8 cellular contexts compared by ENCODE assay signal in the genomic region with DNA sequence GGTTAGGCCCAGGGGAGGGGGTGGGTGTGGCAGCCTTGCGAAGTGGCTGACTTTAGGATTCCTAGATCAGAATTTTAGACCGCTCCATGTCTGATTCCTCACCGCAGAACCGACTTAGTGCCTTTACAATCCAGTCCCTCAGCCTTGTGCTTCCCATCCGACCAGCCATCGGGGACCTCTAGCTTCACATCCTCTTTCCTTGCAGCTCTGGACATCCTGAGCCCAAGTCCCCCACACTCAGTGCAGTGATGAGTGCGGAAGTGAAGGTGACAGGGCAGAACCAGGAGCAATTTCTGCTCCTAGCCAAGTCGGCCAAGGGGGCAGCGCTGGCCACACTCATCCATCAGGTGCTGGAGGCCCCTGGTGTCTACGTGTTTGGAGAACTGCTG. TPM values are rescaled to one million over a fixed set of nuclear protein-coding genes. Genes with fewer than 3 reads are reported as not detected.
DNase-seq lines count a peak whose midpoint lies in the region; TF ChIP-seq lines count a peak whose summit lies in the region.

No MANE protein-coding gene starts in this region.

- H3K27ac ChIP-seq in CD8-positive, alpha-beta memory T cell (ENCODE audit: low read depth, low read length), result peak overlapping the region; percentile 67
- H3K27ac ChIP-seq in WERI-Rb-1 (peak overlapping the region; percentile 78), fibroblast of lung (ENCODE audit: insufficient read depth, low read length) (peak overlapping the region; percentile 95), neuronal stem cell (replicated peaks; ENCODE audit: low read length) (peak overlapping the region; percentile 82)

- H4K91ac ChIP-seq in neuronal stem cell (ENCODE audit: low read depth, low read length, poor library complexity), result no peak overlapping the region

- peaks cover under 1% of the 10 kb centered on the region for H3K79me1 ChIP-seq in neuronal stem cell (ENCODE audit: low read depth, low read length)

- TF ChIP-seq CTCF in GM20000 (IDR thresholded peaks at IDR 0.05; ENCODE audit: extremely low read depth, missing control alignments), result no peak
- no peak for TF ChIP-seq CTCF in WERI-Rb-1 (IDR thresholded peaks at IDR 0.05; ENCODE audit: low read depth, low read length)
- TF ChIP-seq CTCF in fibroblast of lung (conservative IDR thresholded peaks at IDR 0.05 in 1 of 2, IDR thresholded peaks at IDR 0.05 in 1 of 2; ENCODE audit: low read depth in 1 of 2, low read length in 2 of 2), result no peak

- POLR2A ChIA-PET in CD8-positive, alpha-beta memory T cell (lab: Charles Lee), result interaction anchor here (0.7 to 2.7 kb wide), 17 partner anchors 10 to 219 kb away, joined by 3 to 92 read pairs (median 4); a partner anchor contains a TSS

- no peak overlapping the region for H2BK15ac ChIP-seq in neuronal stem cell (ENCODE audit: low read length)

- DNase-seq in CD8-positive, alpha-beta memory T cell, result peak in 1 of 5 donors; percentile 56
- DNase-seq in GM20000 (ENCODE audit: low spot score) (peak; percentile 55), WERI-Rb-1 (peak; percentile 30), fibroblast of lung (ENCODE audit: low read depth in 2 of 2) (peak in 1 of 2 donors; percentile 20), neuronal stem cell (ENCODE audit: low spot score) (no peak), NCI-H2171 treated with DMSO at 0.1 percent for 48 hours (lab: John Stamatoyannopoulos, UW) (no peak), NCI-H1694 (lab: John Stamatoyannopoulos, UW) (no peak)
- peak; percentile 8 for DNase-seq in Jurkat, Clone E6-1 (ENCODE audit: low read depth, low spot score)

- peaks cover 4 to 35% (median 5%) of the 10 kb centered on the region in 3 donors for H3K36me3 Mint-ChIP-seq in CD8-positive, alpha-beta memory T cell

- no peaks in the 10 kb centered on the region for H3K9me3 ChIP-seq in CD8-positive, alpha-beta memory T cell (ENCODE audit: low read length)
- H3K9me3 ChIP-seq in WERI-Rb-1 (ENCODE audit: severe bottlenecking) (no peaks in the 10 kb centered on the region), fibroblast of lung (ENCODE audit: control insufficient read depth, insufficient read depth, low read depth, low read length) (no peaks in the 10 kb centered on the region), neuronal stem cell (replicated peaks in 1 of 2; ENCODE audit: control insufficient read depth in 2 of 2, insufficient read depth in 1 of 2, low read depth in 1 of 2, low read length in 2 of 2) (no peaks in the 10 kb centered on the region)

- peak overlapping the region; percentile 13 for H2AK5ac ChIP-seq in neuronal stem cell (ENCODE audit: low read depth, low read length)

- H4K8ac ChIP-seq in neuronal stem cell (ENCODE audit: low read depth, low read length), result no peak overlapping the region

- CTCF ChIA-PET in CD8-positive, alpha-beta memory T cell (lab: Charles Lee), result interaction anchor here (0.7 to 2.6 kb wide), 15 partner anchors 8 to 166 kb away, joined by 3 to 26 read pairs (median 4); a partner anchor contains a TSS

- H3K27me3 Mint-ChIP-seq in CD8-positive, alpha-beta memory T cell, result no peaks in the 10 kb centered on the region

- no peak overlapping the region for H2BK5ac ChIP-seq in neuronal stem cell (ENCODE audit: low read length)

- H2AFZ ChIP-seq in fibroblast of lung (ENCODE audit: low read length) (peak overlapping the region; percentile 70), neuronal stem cell (ENCODE audit: low read length) (peak overlapping the region; percentile 84)

- peaks cover 19% of the 10 kb centered on the region for H3K4me1 ChIP-seq in CD8-positive, alpha-beta memory T cell (ENCODE audit: insufficient read depth, low read length)
- H3K4me1 ChIP-seq in fibroblast of lung (ENCODE audit: control insufficient read depth, extremely low read depth, insufficient read depth, low read length) (no peaks in the 10 kb centered on the region), neuronal stem cell (ENCODE audit: control insufficient read depth in 2 of 2, insufficient read depth in 1 of 2, low read depth in 1 of 2, low read length in 2 of 2) (peaks cover 3 to 5% of the 10 kb centered on the region in 2 donors)

- H4K20me1 ChIP-seq in fibroblast of lung (ENCODE audit: control insufficient read depth, extremely low read depth, insufficient read depth, low read length), result no peaks in the 10 kb centered on the region

- H3K4me2 ChIP-seq in fibroblast of lung (ENCODE audit: extremely low read depth, insufficient read depth, low read length), result peak overlapping the region; percentile 89
- peak overlapping the region; percentile 88 for H3K4me2 ChIP-seq in neuronal stem cell (ENCODE audit: insufficient read depth, low read length, poor library complexity, severe bottlenecking)

- no peak overlapping the region for H2BK120ac ChIP-seq in neuronal stem cell (ENCODE audit: low read depth, low read length)

- peak overlapping the region; percentile 83 for H3K23ac ChIP-seq in neuronal stem cell (ENCODE audit: low read depth, low read length, poor library complexity)

- H3K4me3 ChIP-seq in CD8-positive, alpha-beta memory T cell (ENCODE audit: low read length), result peak overlapping the region; percentile 77
- H3K4me3 ChIP-seq in Jurkat, Clone E6-1 (ENCODE audit: low read length), result peak overlapping the region; percentile 89
- peak overlapping the region; percentile 58 for H3K4me3 ChIP-seq in WERI-Rb-1 (ENCODE audit: low read depth, low read length)
- peak overlapping the region; percentile 40 to 85 (median 62) for H3K4me3 ChIP-seq in fibroblast of lung (replicated peaks in 1 of 4; ENCODE audit: control extremely low read depth in 1 of 4, insufficient read depth in 1 of 4, low read depth in 3 of 4, low read length in 4 of 4)
- H3K4me3 ChIP-seq in neuronal stem cell (ENCODE audit: low read length in 2 of 2), result peak overlapping the region; percentile 76 to 80

- H3K27ac Mint-ChIP-seq in CD8-positive, alpha-beta memory T cell, result peak overlapping the region; percentile 90 to 100 (median 97)

- H3K4me3 Mint-ChIP-seq in CD8-positive, alpha-beta memory T cell, result peak overlapping the region; percentile 84 to 91 (median 87)

- no peak overlapping the region for H3K4ac ChIP-seq in neuronal stem cell (ENCODE audit: low read length)

- H3K9me3 Mint-ChIP-seq in CD8-positive, alpha-beta memory T cell, result peaks cover 0 to 3% (median 0%) of the 10 kb centered on the region in 5 donors

- H2BK12ac ChIP-seq in neuronal stem cell (ENCODE audit: low read length), result peak overlapping the region; percentile 0

- peaks cover 7% of the 10 kb centered on the region for H3K79me2 ChIP-seq in fibroblast of lung (ENCODE audit: control insufficient read depth, insufficient read depth, low read length)

- peaks cover 22 to 32% (median 23%) of the 10 kb centered on the region in 3 donors for H3K4me1 Mint-ChIP-seq in CD8-positive, alpha-beta memory T cell

- H3K9ac ChIP-seq in fibroblast of lung (ENCODE audit: insufficient read depth, low read length), result peak overlapping the region; percentile 89
- H3K9ac ChIP-seq in neuronal stem cell (ENCODE audit: low read depth, low read length, poor library complexity), result peak overlapping the region; percentile 82

- H3K36me3 ChIP-seq in CD8-positive, alpha-beta memory T cell (ENCODE audit: insufficient read depth, low read length), result peaks cover 21% of the 10 kb centered on the region
- H3K36me3 ChIP-seq in WERI-Rb-1 (peaks cover 13% of the 10 kb centered on the region), fibroblast of lung (ENCODE audit: control insufficient read depth, insufficient read depth, low read length) (peaks cover 8% of the 10 kb centered on the region), neuronal stem cell (replicated peaks in 1 of 2; ENCODE audit: control insufficient read depth in 2 of 2, insufficient read depth in 2 of 2, low read length in 2 of 2) (peaks cover 10 to 29% of the 10 kb centered on the region in 2 donors)

- H3K27me3 ChIP-seq in CD8-positive, alpha-beta memory T cell (ENCODE audit: insufficient read depth, low read length, poor library complexity, severe bottlenecking), result no peaks in the 10 kb centered on the region
- H3K27me3 ChIP-seq in WERI-Rb-1 (ENCODE audit: insufficient read depth, low read depth, severe bottlenecking) (no peaks in the 10 kb centered on the region), fibroblast of lung (ENCODE audit: control insufficient read depth, insufficient read depth, low read length) (no peaks in the 10 kb centered on the region), neuronal stem cell (ENCODE audit: control insufficient read depth in 3 of 3, insufficient read depth in 3 of 3, low read depth in 1 of 3, low read length in 3 of 3) (no peaks in the 10 kb centered on the region)

- no CpG with 5 or more reads among the region's 10 CpGs for WGBS in neuronal stem cell (ENCODE audit: extremely low coverage in 2 of 2, insufficient read length in 2 of 2, insufficient replicate concordance in 1 of 2), 2 donors

- peak overlapping the region; percentile 5 for H3K14ac ChIP-seq in neuronal stem cell (ENCODE audit: low read length)

- H3K18ac ChIP-seq in neuronal stem cell (ENCODE audit: low read length), result peak overlapping the region; percentile 49

RNA-seq across cellular contexts. Expression of a gene that starts 0.6 kb away (rescaled TPM):
- 10 to 100 TPM; 48.8 to 49.7 TPM for total RNA-seq in CD8-positive, alpha-beta memory T cell
- 46.2 TPM for polyA plus RNA-seq in CD8-positive, alpha-beta memory T cell
- polyA plus RNA-seq in Jurkat, Clone E6-1 (2012; ENCODE audit: insufficient read depth, insufficient read length), result 48.5 TPM
- total RNA-seq in fibroblast of lung, result 67.0 and 79.1 TPM in 2 replicates
- 114 and 138 TPM in 2 replicates for polyA plus RNA-seq in fibroblast of lung
- 82.4 and 105 TPM in 2 replicates for polyA plus RNA-seq in fibroblast of lung (2012)
- 127 and 133 TPM in 2 replicates for polyA minus RNA-seq in fibroblast of lung (ENCODE audit: low replicate concordance)
- 24.4 TPM for polyA plus RNA-seq in neuronal stem cell (2013, experiment 1 of 2)
- polyA plus RNA-seq in neuronal stem cell (2013, experiment 2 of 2), result 23.7 TPM

RNA-seq across cellular contexts. Expression of a gene that starts 23.8 kb away (rescaled TPM):
- under 1 TPM; 0.49 to 0.79 TPM for total RNA-seq in CD8-positive, alpha-beta memory T cell
- 0.77 TPM for polyA plus RNA-seq in CD8-positive, alpha-beta memory T cell
- 3.7 TPM for polyA plus RNA-seq in Jurkat, Clone E6-1 (2012; ENCODE audit: insufficient read depth, insufficient read length)
- total RNA-seq in fibroblast of lung, result under 0.01 and 0.17 TPM in 2 replicates
- polyA plus RNA-seq in fibroblast of lung, result 0.49 and 0.87 TPM in 2 replicates
- polyA plus RNA-seq in fibroblast of lung (2012), result 3.0 and 5.0 TPM in 2 replicates
- 8.5 and 13.6 TPM in 2 replicates for polyA minus RNA-seq in fibroblast of lung (ENCODE audit: low replicate concordance)
- 30.7 TPM for polyA plus RNA-seq in neuronal stem cell (2013, experiment 1 of 2)
- polyA plus RNA-seq in neuronal stem cell (2013, experiment 2 of 2), result 30.4 TPM

RNA-seq across cellular contexts. Expression of a gene that starts 28.5 kb away (rescaled TPM):
- total RNA-seq in CD8-positive, alpha-beta memory T cell, result 100 to 1,000 TPM; 141 to 146 TPM
- 141 TPM for polyA plus RNA-seq in CD8-positive, alpha-beta memory T cell
- 174 TPM for polyA plus RNA-seq in Jurkat, Clone E6-1 (2012; ENCODE audit: insufficient read depth, insufficient read length)
- total RNA-seq in fibroblast of lung, result 88.6 and 106 TPM in 2 replicates
- 287 and 289 TPM in 2 replicates for polyA plus RNA-seq in fibroblast of lung
- 211 and 244 TPM in 2 replicates for polyA plus RNA-seq in fibroblast of lung (2012)
- 376 and 386 TPM in 2 replicates for polyA minus RNA-seq in fibroblast of lung (ENCODE audit: low replicate concordance)
- 158 TPM for polyA plus RNA-seq in neuronal stem cell (2013, experiment 1 of 2)
- polyA plus RNA-seq in neuronal stem cell (2013, experiment 2 of 2), result 152 TPM

RNA-seq across cellular contexts. Expression of a gene that starts 35.2 kb away (rescaled TPM):
- total RNA-seq in CD8-positive, alpha-beta memory T cell, result 10 to 100 TPM; 58.1 to 63.3 TPM
- 37.2 TPM for polyA plus RNA-seq in CD8-positive, alpha-beta memory T cell
- polyA plus RNA-seq in Jurkat, Clone E6-1 (2012; ENCODE audit: insufficient read depth, insufficient read length), result 72.9 TPM
- total RNA-seq in fibroblast of lung, result 9.8 and 12.2 TPM in 2 replicates
- 34.8 and 49.6 TPM in 2 replicates for polyA plus RNA-seq in fibroblast of lung
- polyA plus RNA-seq in fibroblast of lung (2012), result 29.0 and 33.3 TPM in 2 replicates
- 56.6 and 87.0 TPM in 2 replicates for polyA minus RNA-seq in fibroblast of lung (ENCODE audit: low replicate concordance)
- polyA plus RNA-seq in neuronal stem cell (2013, experiment 1 of 2), result 57.1 TPM
- polyA plus RNA-seq in neuronal stem cell (2013, experiment 2 of 2), result 53.1 TPM

RNA-seq across cellular contexts. Expression of a gene that starts 41.8 kb away (rescaled TPM):
- total RNA-seq in CD8-positive, alpha-beta memory T cell, result 10 to 100 TPM; 75.3 to 87.2 TPM
- polyA plus RNA-seq in CD8-positive, alpha-beta memory T cell, result 10.9 TPM
- polyA plus RNA-seq in Jurkat, Clone E6-1 (2012; ENCODE audit: insufficient read depth, insufficient read length), result 82.4 TPM
- 29.5 and 63.6 TPM in 2 replicates for total RNA-seq in fibroblast of lung
- 269 and 312 TPM in 2 replicates for polyA plus RNA-seq in fibroblast of lung
- polyA plus RNA-seq in fibroblast of lung (2012), result 689 and 844 TPM in 2 replicates
- polyA minus RNA-seq in fibroblast of lung (ENCODE audit: low replicate concordance), result 1,246 and 1,454 TPM in 2 replicates
- 2,422 TPM for polyA plus RNA-seq in neuronal stem cell (2013, experiment 1 of 2)
- 2,254 TPM for polyA plus RNA-seq in neuronal stem cell (2013, experiment 2 of 2)

Comparison
In these comparisons a context has a peak if more than half of its experiments do, and no peak if none do; other contexts are left out.
1. DNase-seq: peak in GM20000 (single experiment), Jurkat, Clone E6-1 (single experiment) and WERI-Rb-1 (single experiment); none in neuronal stem cell (single experiment), NCI-H2171 treated with DMSO at 0.1 percent for 48 hours (single experiment) and NCI-H1694 (single experiment).
2. Peak in every context shown above with its lines, with median percentiles within 50 percentile points of each other: H3K27ac ChIP-seq and H3K4me3 ChIP-seq.